1 cellular context compared by ENCODE assay signal in the genomic region with DNA sequence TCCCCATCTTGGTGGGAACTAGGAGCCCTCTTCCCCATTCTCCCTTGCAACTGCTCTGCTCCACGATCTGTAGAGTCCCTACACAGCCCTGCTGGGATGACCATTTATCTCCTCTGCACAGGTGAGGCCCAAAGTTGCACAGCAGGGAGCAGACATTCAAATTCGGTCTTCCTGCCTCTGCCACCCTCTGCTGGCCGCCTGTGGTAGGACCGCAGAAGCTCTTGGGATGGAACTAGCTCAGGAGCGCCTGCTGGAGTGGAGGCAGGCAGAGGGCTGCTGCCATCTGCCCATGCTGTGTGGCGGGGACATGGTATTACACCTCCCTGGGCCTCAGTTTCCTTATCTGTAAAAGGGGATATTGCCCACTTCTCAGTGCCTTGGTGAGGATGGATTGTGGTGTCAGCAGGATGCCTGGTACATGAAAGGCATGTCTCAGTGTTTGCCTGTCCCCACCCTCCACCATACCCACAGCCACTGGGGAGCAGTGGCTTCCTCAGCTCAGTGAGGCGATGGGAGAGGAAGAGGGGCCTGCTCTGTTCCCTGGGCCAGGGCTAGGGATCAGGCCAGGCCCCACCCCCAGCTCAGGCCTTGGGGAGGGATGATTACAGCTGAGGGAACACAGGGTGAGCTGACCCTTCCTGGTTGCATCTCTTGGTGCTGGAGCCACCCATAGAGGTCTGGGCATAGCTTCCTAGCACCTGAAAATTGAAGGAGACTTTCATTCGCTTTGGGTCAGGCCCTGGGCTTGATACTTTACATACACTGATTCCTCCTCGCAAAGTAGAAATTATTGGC.
TF ChIP-seq lines count a peak whose summit lies in the region.

No MANE protein-coding gene starts in this region.

TF ChIP-seq in HCT116, 20 proteins besides CTCF, POLR2A, EP300 and RAD21:
- peak; percentile 32 for TF ChIP-seq YY1 (IDR thresholded peaks at IDR 0.05; ENCODE audit: extremely low read depth, insufficient replicate concordance, low read depth, low read length)
- no peak for TF ChIP-seq ZNF274 (IDR thresholded peaks at IDR 0.05; ENCODE audit: low read depth, low read length)
- no peak for TF ChIP-seq CEBPB (IDR thresholded peaks at IDR 0.05; ENCODE audit: low read depth)
